In genomic region chr1:168287237-168287664, GRCh38 we compare ENCODE assay signal across 10 cellular contexts. TPM values are rescaled to one million over a fixed set of nuclear protein-coding genes. Genes with fewer than 3 reads are reported as not detected.
DNase-seq lines count a peak whose midpoint lies in the region; ATAC-seq and TF ChIP-seq lines count a peak whose summit lies in the region.
"Had no signal": no experiment of that assay in that cellular context is flagged by ENCODE, and none has a peak within 500 bp of the region (broad histone marks: within the 10 kb centered on the region; RNA-seq: fewer than 3 reads in every experiment).

No MANE protein-coding gene starts in this region.

- peaks cover 12% of the 10 kb centered on the region for H3F3A ChIP-seq in MM.1S (ENCODE audit: insufficient read depth, low read length)

- no peak overlapping the region for H3K27ac Mint-ChIP-seq in activated CD8-positive, alpha-beta T cell treated with anti-CD3 and anti-CD28 coated beads for 36 hours
- H3K27ac Mint-ChIP-seq: activated naive CD4-positive, alpha-beta T cell treated with anti-CD3 and anti-CD28 coated beads, Interleukin-2, amount 10 ng/mL, durations not matched to agents 7 days and 5 days had no signal

- H3K79me2 ChIP-seq in MM.1S (ENCODE audit: low read length), result no peaks in the 10 kb centered on the region

- H3K27ac ChIP-seq in MM.1S (ENCODE audit: low read length), result no peak overlapping the region; the same call in 1 of the 2 replicates

- H3K4me3 Mint-ChIP-seq in activated CD8-positive, alpha-beta T cell treated with anti-CD3 and anti-CD28 coated beads for 36 hours, result no peak overlapping the region
- H3K4me3 Mint-ChIP-seq: activated naive CD4-positive, alpha-beta T cell treated with anti-CD3 and anti-CD28 coated beads, Interleukin-2, amount 10 ng/mL, durations not matched to agents 7 days and 5 days had no signal

- peaks cover 44% of the 10 kb centered on the region for H3K4me1 ChIP-seq in MM.1S (ENCODE audit: low read length)

- DNase-seq in GM12865 (ENCODE audit: low read depth) (peak; percentile 22), MM.1S (peak; percentile 80), kidney tubule cell (ENCODE audit: low spot score) (peak; percentile 58), MG63 (no peak), anterior cingulate cortex (lab: John Stamatoyannopoulos, UW) (no peak), NAMALWA (ENCODE audit: low spot score) (no peak)
- DNase-seq in activated CD8-positive, alpha-beta T cell treated with anti-CD3 and anti-CD28 coated beads for 36 hours, result no peak
- DNase-seq: activated naive CD4-positive, alpha-beta T cell treated with anti-CD3 and anti-CD28 coated beads, Interleukin-2, amount 10 ng/mL, durations not matched to agents 7 days and 5 days; NCI-H446 had no signal

- no peaks in the 10 kb centered on the region for H3K9me2 ChIP-seq in MM.1S (replicated peaks; ENCODE audit: insufficient read depth, low read length)

- POLR2A ChIA-PET in activated CD8-positive, alpha-beta T cell treated with anti-CD3 and anti-CD28 coated beads for 36 hours (lab: Charles Lee), result no interaction called here

- H3K9me3 Mint-ChIP-seq in activated CD8-positive, alpha-beta T cell treated with anti-CD3 and anti-CD28 coated beads for 36 hours, result no peaks in the 10 kb centered on the region
- H3K9me3 Mint-ChIP-seq: activated naive CD4-positive, alpha-beta T cell treated with anti-CD3 and anti-CD28 coated beads, Interleukin-2, amount 10 ng/mL, durations not matched to agents 7 days and 5 days had no signal

- H3K4me3 ChIP-seq in GM12865 (ENCODE audit: low read depth, low read length) (no peak overlapping the region), MM.1S (ENCODE audit: low read length) (no peak overlapping the region), MG63 (no peak overlapping the region)

- H3K27me3 Mint-ChIP-seq in activated CD8-positive, alpha-beta T cell treated with anti-CD3 and anti-CD28 coated beads for 36 hours, result no peaks in the 10 kb centered on the region
- H3K27me3 Mint-ChIP-seq: activated naive CD4-positive, alpha-beta T cell treated with anti-CD3 and anti-CD28 coated beads, Interleukin-2, amount 10 ng/mL, durations not matched to agents 7 days and 5 days had no signal

- H2AFZ ChIP-seq in MM.1S (ENCODE audit: low read length), result no peak overlapping the region

- intact Hi-C loops in activated CD8-positive, alpha-beta T cell treated with anti-CD3 and anti-CD28 coated beads for 36 hours (cut with micrococcal nuclease), result no loop called here

- CTCF ChIA-PET in activated CD8-positive, alpha-beta T cell treated with anti-CD3 and anti-CD28 coated beads for 36 hours (lab: Charles Lee), result interaction anchor here (1.0 to 2.2 kb wide), 5 partner anchors 9 to 799 kb away, joined by 3 to 6 read pairs (median 3); no protein-coding TSS in a partner anchor

- H3K9me3 ChIP-seq in MM.1S (replicated peaks; ENCODE audit: insufficient read depth, low read length) (no peaks in the 10 kb centered on the region), MG63 (no peaks in the 10 kb centered on the region)

- peak overlapping the region; percentile 22 for H3K4me2 ChIP-seq in MM.1S (ENCODE audit: low read depth, low read length)

- H3K9ac ChIP-seq in MM.1S (ENCODE audit: low read length), result no peak overlapping the region

- H3K4me1 Mint-ChIP-seq in activated CD8-positive, alpha-beta T cell treated with anti-CD3 and anti-CD28 coated beads for 36 hours (ENCODE audit: low read depth), result peaks cover 14% of the 10 kb centered on the region

- no peaks in the 10 kb centered on the region for H4K20me1 ChIP-seq in MM.1S (ENCODE audit: insufficient read depth, low read length)

- peak; percentile 98 for ATAC-seq in activated CD8-positive, alpha-beta T cell treated with anti-CD3 and anti-CD28 coated beads for 36 hours
- no peak for ATAC-seq in HG02678 (IDR thresholded peaks at IDR 0.05; ENCODE audit: unreplicated experiment)

- no peaks in the 10 kb centered on the region for H3K36me3 ChIP-seq in MM.1S (replicated peaks; ENCODE audit: insufficient read depth, low read length)
- no peaks in the 10 kb centered on the region for H3K36me3 ChIP-seq in MG63

- H3K36me3 Mint-ChIP-seq in activated CD8-positive, alpha-beta T cell treated with anti-CD3 and anti-CD28 coated beads for 36 hours (ENCODE audit: low read depth), result no peaks in the 10 kb centered on the region
- H3K36me3 Mint-ChIP-seq: activated naive CD4-positive, alpha-beta T cell treated with anti-CD3 and anti-CD28 coated beads, Interleukin-2, amount 10 ng/mL, durations not matched to agents 7 days and 5 days had no signal

- no peak for TF ChIP-seq CTCF in GM12865 (IDR thresholded peaks at IDR 0.05; ENCODE audit: insufficient read depth, low read depth, low read length, missing control alignments)
- TF ChIP-seq CTCF in MM.1S (IDR thresholded peaks at IDR 0.05; ENCODE audit: low read length), result no peak
- TF ChIP-seq CTCF in activated CD8-positive, alpha-beta T cell treated with anti-CD3 and anti-CD28 coated beads for 36 hours (IDR thresholded peaks at IDR 0.05), result no peak

- H3K27me3 ChIP-seq in MM.1S (replicated peaks; ENCODE audit: insufficient read depth, low read length) (peaks cover 9% of the 10 kb centered on the region), MG63 (no peaks in the 10 kb centered on the region)

RNA-seq across cellular contexts. Expression of gene TBX19, which starts 6.6 kb away (rescaled TPM):
- 1 to 10 TPM; 1.5 TPM for total RNA-seq in activated CD8-positive, alpha-beta T cell treated with anti-CD3 and anti-CD28 coated beads for 36 hours
- 1.1 TPM in 1 of 2 replicates, not detected in the other for total RNA-seq in MG63 (2014; rRNA removed; shearing (Covaris generic); ENCODE audit: low replicate concordance)

Comparison
In these comparisons a context has a peak if more than half of its experiments do, and no peak if none do; other contexts are left out.
1. DNase-seq: peak in GM12865 (single experiment), MM.1S (single experiment) and kidney tubule cell (single experiment); none in activated CD8-positive, alpha-beta T cell treated with anti-CD3 and anti-CD28 coated beads for 36 hours (single experiment), MG63 (single experiment), anterior cingulate cortex (0 of 58) and NAMALWA (single experiment).